In genomic region chr17:61441507-61441906, GRCh38 we compare ENCODE assay signal across 14 cellular contexts. TPM values are rescaled to one million over a fixed set of nuclear protein-coding genes. Genes with fewer than 3 reads are reported as not detected.
"Had no signal": no experiment of that assay in that cellular context is flagged by ENCODE, and none has a peak within 500 bp of the region (broad histone marks: within the 10 kb centered on the region; RNA-seq: fewer than 3 reads in every experiment).

No MANE protein-coding gene starts in this region.

RNA-seq across cellular contexts. Expression of gene TBX4, which starts 10.7 kb away (rescaled TPM):
- total RNA-seq: activated naive CD4-positive, alpha-beta T cell treated with anti-CD3 and anti-CD28 coated beads for 36 hours; activated naive CD4-positive, alpha-beta T cell treated with anti-CD3 and anti-CD28 coated beads, Interleukin-2, amount 50 U/mL, for 72 hours; activated naive CD8-positive, alpha-beta T cell treated with anti-CD3 and anti-CD28 coated beads for 36 hours; activated naive CD8-positive, alpha-beta T cell treated with anti-CD3 and anti-CD28 coated beads, Interleukin-2, amount 10 ng/mL, durations not matched to agents 7 days and 5 days; activated T-cell treated with anti-CD3 and anti-CD28 coated beads, Interleukin-2, amount 50 U/mL, for 4 hours; activated T-cell treated with anti-CD3 and anti-CD28 coated beads, Interleukin-2, amount 50 U/mL, for 72 hours; activated T-helper 1 cell treated with anti-CD3 and anti-CD28 coated beads, Interleukin-12 subunit alpha, Interleukin-12 subunit beta, Interleukin-2, Interleukin-4 antibody, amounts not matched to agents 30 ng/mL and 10 ng/mL and 1 ng/mL, durations not matched to agents 14 hours and 24 hours and 36 hours; activated T-helper 17 cell treated with anti-CD3 and anti-CD28 coated beads, Interleukin-2, amount 50 U/mL, for 72 hours; ascending aorta; body of pancreas; bronchial epithelial cell; cerebellum; chondrocyte had no signal
- polyA plus RNA-seq: aorta had no signal

RNA-seq across cellular contexts. Expression of gene TBX2, which starts 41.9 kb away (rescaled TPM):
- total RNA-seq: activated naive CD4-positive, alpha-beta T cell treated with anti-CD3 and anti-CD28 coated beads for 36 hours; activated naive CD4-positive, alpha-beta T cell treated with anti-CD3 and anti-CD28 coated beads, Interleukin-2, amount 50 U/mL, for 72 hours; activated naive CD8-positive, alpha-beta T cell treated with anti-CD3 and anti-CD28 coated beads for 36 hours; activated naive CD8-positive, alpha-beta T cell treated with anti-CD3 and anti-CD28 coated beads, Interleukin-2, amount 10 ng/mL, durations not matched to agents 7 days and 5 days; activated T-helper 1 cell treated with anti-CD3 and anti-CD28 coated beads, Interleukin-12 subunit alpha, Interleukin-12 subunit beta, Interleukin-2, Interleukin-4 antibody, amounts not matched to agents 30 ng/mL and 10 ng/mL and 1 ng/mL, durations not matched to agents 14 hours and 24 hours and 36 hours; activated T-helper 17 cell treated with anti-CD3 and anti-CD28 coated beads, Interleukin-2, amount 50 U/mL, for 72 hours had no signal
